21 cellular contexts compared by ENCODE assay signal in the genomic region with DNA sequence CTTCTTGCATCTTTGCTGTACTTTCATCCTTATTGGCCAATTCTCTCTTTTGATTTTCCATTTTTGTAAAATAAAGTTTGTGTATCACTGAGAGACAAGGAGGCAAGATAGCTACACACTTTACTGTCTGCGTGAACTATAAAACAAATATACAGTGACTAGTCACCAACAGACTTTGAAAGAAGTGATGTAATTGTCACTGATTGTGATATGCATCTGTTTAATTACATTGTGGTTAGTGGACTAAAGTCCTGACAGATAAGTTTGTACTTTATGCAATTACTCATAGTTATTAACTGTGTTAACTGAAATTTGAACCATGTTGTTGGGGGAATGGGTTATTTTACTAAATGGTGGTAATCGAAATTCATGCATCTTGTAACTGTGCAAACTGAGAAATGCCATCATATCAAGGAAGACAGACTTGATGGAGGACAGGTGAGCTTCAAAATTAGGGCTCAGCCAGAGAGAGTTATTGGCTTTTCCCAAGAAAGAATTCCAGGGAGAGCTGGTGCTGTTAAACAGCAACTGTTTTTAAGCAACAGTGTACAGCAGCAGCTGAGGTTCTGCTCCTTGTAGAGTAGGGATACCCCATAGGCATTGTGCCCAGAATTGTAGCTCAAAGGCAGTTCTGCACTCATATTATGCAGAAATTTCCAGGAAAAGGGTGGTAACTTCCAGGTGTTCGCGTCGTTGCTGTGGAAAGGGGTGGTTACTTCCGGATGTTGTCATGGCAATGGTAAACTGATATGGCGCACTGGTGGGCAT.
DNase-seq lines count a peak whose midpoint lies in the region; ATAC-seq and TF ChIP-seq lines count a peak whose summit lies in the region.
"Had no signal": no experiment of that assay in that cellular context is flagged by ENCODE, and none has a peak within 500 bp of the region (broad histone marks: within the 10 kb centered on the region; RNA-seq: fewer than 3 reads in every experiment).

No MANE protein-coding gene starts in this region.

- H2AFZ ChIP-seq in Loucy (ENCODE audit: low read length) (0 out of 2 replicates have a peak overlapping the region, but pooled peaks have one; percentile 22), smooth muscle cell (ENCODE audit: low read depth) (no peak overlapping the region)

- ATAC-seq in GM18520 (IDR thresholded peaks at IDR 0.05; ENCODE audit: unreplicated experiment): no peak
- ATAC-seq: A549; activated CD4-positive, CD25-positive, alpha-beta regulatory T cell treated with anti-CD3 and anti-CD28 coated beads, Interleukin-2, amount 50 U/mL, for 24 hours; activated CD8-positive, alpha-beta T cell treated with anti-CD3 and anti-CD28 coated beads, Interleukin-2, amount 10 ng/mL, durations not matched to agents 7 days and 5 days; naive thymus-derived CD8-positive, alpha-beta T cell had no signal

- H3K27ac ChIP-seq in smooth muscle cell (ENCODE audit: low read depth): peak overlapping the region; percentile 36
- H3K27ac ChIP-seq: A549; BLaER1 treated with 17β-estradiol and CSF1 and Interleukin-3, amounts not matched to agents 10 nM and 100 nM; KMS-11; ovary; stomach; upper lobe of left lung had no signal

- no peak overlapping the region for H3K4me3 ChIP-seq in Loucy (ENCODE audit: low read length, poor library complexity, severe bottlenecking)
- H3K4me3 ChIP-seq in smooth muscle cell: no peak overlapping the region
- H3K4me3 ChIP-seq: A549; BLaER1 treated with 17β-estradiol and CSF1 and Interleukin-3, amounts not matched to agents 10 nM and 100 nM; ovary; stomach; upper lobe of left lung had no signal

- H3K9ac ChIP-seq in Loucy (ENCODE audit: low read depth, low read length, poor library complexity, severe bottlenecking) (peak overlapping the region; percentile 15), smooth muscle cell (ENCODE audit: low read depth) (no peak overlapping the region)
- H3K9ac ChIP-seq: BLaER1 treated with 17β-estradiol and CSF1 and Interleukin-3, amounts not matched to agents 10 nM and 100 nM; KMS-11 had no signal

- DNase-seq in NOMO-1 treated with DMSO at 0.1 percent for 48 hours (lab: John Stamatoyannopoulos, UW; ENCODE audit: unreplicated experiment) (peak; percentile 17), NOMO-1 treated with dmso at 0.1 percent for 144 hours (lab: John Stamatoyannopoulos, UW; ENCODE audit: unreplicated experiment) (no peak), dermis blood vessel endothelial cell (peak; percentile 42), smooth muscle cell (lab: John Stamatoyannopoulos, UW; ENCODE audit: unreplicated experiment) (no peak), NCI-H526 treated with DMSO at 0.1 percent for 48 hours (lab: John Stamatoyannopoulos, UW) (no peak)
- no peak for DNase-seq in activated T-cell treated with anti-CD3 and anti-CD28 coated beads, Interleukin-2, amount 50 U/mL, for 48 hours
- DNase-seq: activated CD8-positive, alpha-beta T cell treated with anti-CD3 and anti-CD28 coated beads, Interleukin-2, amount 10 ng/mL, durations not matched to agents 7 days and 5 days; hippocampal formation; islet precursor cell; naive thymus-derived CD8-positive, alpha-beta T cell; NCI-H1417 treated with DMSO at 0.1 percent for 48 hours; NCI-H82; ovary; stomach; upper lobe of left lung had no signal

- 75% methylated on average over 7 of the region's 7 CpGs for WGBS in smooth muscle cell (ENCODE audit: low lambda C conversion rate)

- H3K27me3 ChIP-seq in Loucy (ENCODE audit: insufficient read depth, low read length, poor library complexity, severe bottlenecking) (no peaks in the 10 kb centered on the region), smooth muscle cell (ENCODE audit: low read depth) (no peaks in the 10 kb centered on the region)
- H3K27me3 ChIP-seq: BLaER1 treated with 17β-estradiol and CSF1 and Interleukin-3, amounts not matched to agents 10 nM and 100 nM; ovary; stomach; upper lobe of left lung had no signal

- H3K4me2 ChIP-seq in Loucy (ENCODE audit: low read depth, low read length, poor library complexity, severe bottlenecking) (peak overlapping the region; percentile 32), smooth muscle cell (no peak overlapping the region)
- H3K4me2 ChIP-seq: A549; BLaER1 treated with 17β-estradiol and CSF1 and Interleukin-3, amounts not matched to agents 10 nM and 100 nM; KMS-11 had no signal

- peaks cover 17% of the 10 kb centered on the region for H3K4me1 ChIP-seq in Loucy (ENCODE audit: insufficient read depth, low read length, poor library complexity, severe bottlenecking)
- H3K4me1 ChIP-seq in smooth muscle cell (ENCODE audit: low read depth): peaks cover 6% of the 10 kb centered on the region
- H3K4me1 ChIP-seq: A549, upper lobe of left lung had no signal

- H3K79me2 ChIP-seq in Loucy (ENCODE audit: insufficient read depth, low read length) (no peaks in the 10 kb centered on the region), smooth muscle cell (ENCODE audit: low read depth) (no peaks in the 10 kb centered on the region)

- H4K20me1 ChIP-seq in Loucy (ENCODE audit: insufficient read depth, low read length, poor library complexity, severe bottlenecking) (no peaks in the 10 kb centered on the region), smooth muscle cell (ENCODE audit: low read depth) (no peaks in the 10 kb centered on the region)
- H4K20me1 ChIP-seq: BLaER1 treated with 17β-estradiol and CSF1 and Interleukin-3, amounts not matched to agents 10 nM and 100 nM had no signal

- H3K36me3 ChIP-seq in Loucy (ENCODE audit: insufficient read depth, low read length) (no peaks in the 10 kb centered on the region), smooth muscle cell (ENCODE audit: low read depth) (no peaks in the 10 kb centered on the region)
- H3K36me3 ChIP-seq: ovary, upper lobe of left lung had no signal

- H3F3A ChIP-seq in Loucy (ENCODE audit: low read depth) (0 out of 2 replicates have a peak, but pooled peaks cover 4% of the 10 kb centered on the region), smooth muscle cell (ENCODE audit: low read depth) (no peaks in the 10 kb centered on the region)

- TF ChIP-seq CTCF in Loucy (conservative IDR thresholded peaks at IDR 0.05; ENCODE audit: low read length) (no peak), smooth muscle cell (IDR thresholded peaks at IDR 0.05; ENCODE audit: borderline replicate concordance, insufficient read depth, poor library complexity, severe bottlenecking) (no peak)

- H3K9me3 ChIP-seq in Loucy (ENCODE audit: insufficient read depth, low read depth, low read length) (no peaks in the 10 kb centered on the region), smooth muscle cell (replicated peaks; ENCODE audit: low read depth) (no peaks in the 10 kb centered on the region)
- H3K9me3 ChIP-seq: A549, ovary, stomach, upper lobe of left lung had no signal

- no peaks in the 10 kb centered on the region for H3K9me2 ChIP-seq in Loucy (replicated peaks; ENCODE audit: low read depth, low read length)

Comparison
In these comparisons a context has a peak if more than half of its experiments do, and no peak if none do; other contexts are left out.
1. DNase-seq: peak in NOMO-1 treated with DMSO at 0.1 percent for 48 hours (single experiment) and dermis blood vessel endothelial cell (single experiment); none in NOMO-1 treated with dmso at 0.1 percent for 144 hours (single experiment), smooth muscle cell (single experiment), NCI-H526 treated with DMSO at 0.1 percent for 48 hours (single experiment) and activated T-cell treated with anti-CD3 and anti-CD28 coated beads, Interleukin-2, amount 50 U/mL, for 48 hours (0 of 2).